33 cellular contexts compared by ENCODE assay signal in the genomic region with DNA sequence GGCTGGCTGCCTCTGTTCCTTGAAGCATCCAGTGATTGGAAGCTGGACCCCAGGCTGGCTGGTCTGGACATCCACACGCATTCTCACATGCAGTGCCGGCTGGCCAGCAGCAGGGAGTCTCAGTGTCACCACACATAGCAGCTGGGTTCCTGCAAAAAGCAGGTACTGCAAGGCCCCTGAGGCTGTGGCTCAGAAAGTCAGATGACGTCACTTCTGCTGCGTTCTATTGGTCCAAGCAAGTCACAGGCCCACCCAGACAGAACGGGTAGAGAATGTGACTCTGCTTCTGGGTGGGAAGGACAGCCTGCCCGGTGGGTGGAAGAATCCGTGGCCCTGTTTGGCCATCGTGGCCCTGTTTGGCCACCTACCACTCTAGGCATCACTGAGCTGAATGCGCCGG. TPM values are rescaled to one million over a fixed set of nuclear protein-coding genes. Genes with fewer than 3 reads are reported as not detected.
DNase-seq lines count a peak whose midpoint lies in the region; ATAC-seq, FAIRE-seq and TF ChIP-seq lines count a peak whose summit lies in the region.
"Had no signal": no experiment of that assay in that cellular context is flagged by ENCODE, and none has a peak within 500 bp of the region (broad histone marks: within the 10 kb centered on the region; RNA-seq: fewer than 3 reads in every experiment).

No MANE protein-coding gene starts in this region.

- no peak overlapping the region for H2AFZ ChIP-seq in K562 (ENCODE audit: low read depth, low read length)

- DNase-seq in activated CD4-positive, alpha-beta T cell treated with anti-CD3 and anti-CD28 coated beads, Interleukin-2, amount 10 ng/mL, durations not matched to agents 24 days and 14 days: peak; percentile 53
- no peak for DNase-seq in activated CD4-positive, alpha-beta T cell treated with anti-CD3 and anti-CD28 coated beads, Interleukin-2, amount 50 U/mL, for 1 hour
- DNase-seq in K562 (ENCODE audit: extremely low read depth in 1 of 4, low spot score in 3 of 4) (no peak), left kidney (ENCODE audit: low read depth, low spot score) (peak; percentile 79), OCI-M1 (lab: John Stamatoyannopoulos, UW) (no peak), dedifferentiated amniotic fluid mesenchymal stem cell (ENCODE audit: extremely low spot score) (no peak)
- DNase-seq in CD4-positive, alpha-beta memory T cell: no peak
- DNase-seq: 8988T; activated CD4-positive, alpha-beta T cell treated with anti-CD3 and anti-CD28 coated beads for 48 hours; amniotic stem cell; brain microvascular endothelial cell; DMS79 treated with DMSO at 0.1 percent for 48 hours; effector CD4-positive, alpha-beta T cell; lower lobe of right lung; MV-4-11; NCI-H1436 treated with DMSO at 0.1 percent for 48 hours; NCI-H446 treated with DMSO at 0.1 percent for 48 hours; NCI-H774; SHP77 treated with DMSO at 0.1 percent for 48 hours; stimulated activated naive B cell treated with anti-CD40 and anti-IgM and Interleukin-4, amounts not matched to agents 10 μg/mL and 1 μg/mL and 100 μg/mL, for 72 hours; T-helper 9 cell; WERI-Rb-1 had no signal

- no peaks in the 10 kb centered on the region for H3K36me3 ChIP-seq in K562 (ENCODE audit: control insufficient read depth, insufficient read depth, low read length)
- H3K36me3 ChIP-seq in CD4-positive, alpha-beta memory T cell (ENCODE audit: insufficient read depth, low read length): no peaks in the 10 kb centered on the region
- H3K36me3 ChIP-seq: brain microvascular endothelial cell, lower lobe of right lung, WERI-Rb-1 had no signal

- in situ Hi-C loops in K562 (cut with MboI): no loop called here

- H3K9me3 ChIP-seq in K562 (replicated peaks; ENCODE audit: control insufficient read depth, insufficient read depth, low read depth, low read length): no peaks in the 10 kb centered on the region
- no peaks in the 10 kb centered on the region for H3K9me3 ChIP-seq in CD4-positive, alpha-beta memory T cell (ENCODE audit: control insufficient read depth in 1 of 2, low read length in 2 of 2)
- H3K9me3 ChIP-seq: lower lobe of right lung had no signal

- intact Hi-C loops in activated CD4-positive, alpha-beta T cell treated with anti-CD3 and anti-CD28 coated beads, Interleukin-2, amount 10 ng/mL, durations not matched to agents 24 days and 14 days (cut with micrococcal nuclease): no loop called here
- intact Hi-C loops in K562 (cut with micrococcal nuclease): no loop called here
- intact Hi-C loops in CD4-positive, alpha-beta memory T cell (cut with micrococcal nuclease): loop anchor here (10.0 kb wide), 1 partner anchor 426 kb away; no protein-coding TSS in a partner anchor

- no peak overlapping the region for H3K4me2 ChIP-seq in K562 (ENCODE audit: insufficient read depth, low read length)

- H3K4me3 ChIP-seq in K562: no peak overlapping the region
- no peak overlapping the region for H3K4me3 ChIP-seq in CD4-positive, alpha-beta memory T cell (ENCODE audit: low read length in 2 of 2)
- H3K4me3 ChIP-seq: lower lobe of right lung had no signal

- no peak for FAIRE-seq in K562 (lab: Jason Lieb, UNC)
- FAIRE-seq: GM19239, H54, RCC 7860 had no signal

- WGBS in K562 (ENCODE audit: insufficient coverage, low coverage, missing lambda C conversion rate): 3% methylated on average over 9 of the region's 10 CpGs

- no peak for TF ChIP-seq RAD21 in K562 (CRISPR knock-in tag; conservative IDR thresholded peaks at IDR 0.05 in 1 of 2, IDR thresholded peaks at IDR 0.05 in 1 of 2)

- peaks cover 24% of the 10 kb centered on the region for H3K4me1 Mint-ChIP-seq in activated CD4-positive, alpha-beta T cell treated with anti-CD3 and anti-CD28 coated beads, Interleukin-2, amount 10 ng/mL, durations not matched to agents 24 days and 14 days
- H3K4me1 Mint-ChIP-seq in CD4-positive, alpha-beta memory T cell: peaks cover 40 to 74% (median 51%) of the 10 kb centered on the region in 4 donors

- no peaks in the 10 kb centered on the region; a peak in 1 of 5 replicates for H3K27me3 ChIP-seq in K562 (ENCODE audit: control insufficient read depth in 2 of 2, insufficient read depth in 2 of 2, low read length in 2 of 2)
- no peaks in the 10 kb centered on the region for H3K27me3 ChIP-seq in CD4-positive, alpha-beta memory T cell (ENCODE audit: insufficient read depth, low read length)
- H3K27me3 ChIP-seq: brain microvascular endothelial cell had no signal

- H3K4me1 ChIP-seq in K562 (replicated peaks in 1 of 2; ENCODE audit: control insufficient read depth in 2 of 2, insufficient read depth in 2 of 2, low read length in 2 of 2): no peaks in the 10 kb centered on the region
- peaks cover 49% of the 10 kb centered on the region for H3K4me1 ChIP-seq in CD4-positive, alpha-beta memory T cell (ENCODE audit: insufficient read depth, low read length)
- H3K4me1 ChIP-seq: lower lobe of right lung had no signal

- no peaks in the 10 kb centered on the region for H3K9me3 Mint-ChIP-seq in activated CD4-positive, alpha-beta T cell treated with anti-CD3 and anti-CD28 coated beads, Interleukin-2, amount 10 ng/mL, durations not matched to agents 24 days and 14 days
- no peaks in the 10 kb centered on the region for H3K9me3 Mint-ChIP-seq in CD4-positive, alpha-beta memory T cell
- H3K9me3 Mint-ChIP-seq: activated naive CD4-positive, alpha-beta T cell treated with anti-CD3 and anti-CD28 coated beads, Interleukin-2, amount 50 U/mL, for 24 hours; stimulated activated naive B cell treated with anti-CD40 and anti-IgM and Interleukin-4, amounts not matched to agents 10 μg/mL and 1 μg/mL and 100 μg/mL, for 72 hours had no signal

- H3K27ac Mint-ChIP-seq in activated CD4-positive, alpha-beta T cell treated with anti-CD3 and anti-CD28 coated beads, Interleukin-2, amount 10 ng/mL, durations not matched to agents 24 days and 14 days: no peak overlapping the region
- H3K27ac Mint-ChIP-seq in CD4-positive, alpha-beta memory T cell: no peak overlapping the region
- H3K27ac Mint-ChIP-seq: activated naive CD4-positive, alpha-beta T cell treated with anti-CD3 and anti-CD28 coated beads, Interleukin-2, amount 50 U/mL, for 24 hours; nephron; stimulated activated naive B cell treated with anti-CD40 and anti-IgM and Interleukin-4, amounts not matched to agents 10 μg/mL and 1 μg/mL and 100 μg/mL, for 72 hours had no signal

- no peak overlapping the region for H3K4me3 Mint-ChIP-seq in activated CD4-positive, alpha-beta T cell treated with anti-CD3 and anti-CD28 coated beads, Interleukin-2, amount 10 ng/mL, durations not matched to agents 24 days and 14 days
- H3K4me3 Mint-ChIP-seq in CD4-positive, alpha-beta memory T cell: no peak overlapping the region
- H3K4me3 Mint-ChIP-seq: activated naive CD4-positive, alpha-beta T cell treated with anti-CD3 and anti-CD28 coated beads, Interleukin-2, amount 50 U/mL, for 24 hours; nephron; stimulated activated naive B cell treated with anti-CD40 and anti-IgM and Interleukin-4, amounts not matched to agents 10 μg/mL and 1 μg/mL and 100 μg/mL, for 72 hours had no signal

- BruUV-seq in K562 (replicated peaks; lab: Mats Ljungman, UMichigan): no TSS peak

- no peak for TF ChIP-seq POLR2A in K562 (conservative IDR thresholded peaks at IDR 0.05)

- no peak overlapping the region for H3K9ac ChIP-seq in K562 (ENCODE audit: insufficient read depth in 1 of 2, low read depth in 2 of 2, low read length in 2 of 2)

- TF ChIP-seq CTCF in K562 (IDR thresholded peaks at IDR 0.05 in 2 of 3, conservative IDR thresholded peaks at IDR 0.05 in 1 of 3; ENCODE audit: insufficient read depth in 2 of 3, low read depth in 1 of 3, low read length in 3 of 3): no peak

- ATAC-seq in K562: no peak
- no peak for ATAC-seq in HG03565 (IDR thresholded peaks at IDR 0.05; ENCODE audit: unreplicated experiment)
- ATAC-seq: lower lobe of right lung; stimulated activated naive B cell treated with anti-CD40 and anti-IgM and Interleukin-4, amounts not matched to agents 10 μg/mL and 1 μg/mL and 100 μg/mL, for 72 hours had no signal

- no peaks in the 10 kb centered on the region for H3K36me3 Mint-ChIP-seq in activated CD4-positive, alpha-beta T cell treated with anti-CD3 and anti-CD28 coated beads, Interleukin-2, amount 10 ng/mL, durations not matched to agents 24 days and 14 days (ENCODE audit: low read depth)
- H3K36me3 Mint-ChIP-seq in CD4-positive, alpha-beta memory T cell: no peaks in the 10 kb centered on the region
- H3K36me3 Mint-ChIP-seq: activated naive CD4-positive, alpha-beta T cell treated with anti-CD3 and anti-CD28 coated beads, Interleukin-2, amount 50 U/mL, for 24 hours; stimulated activated naive B cell treated with anti-CD40 and anti-IgM and Interleukin-4, amounts not matched to agents 10 μg/mL and 1 μg/mL and 100 μg/mL, for 72 hours had no signal

- no peaks in the 10 kb centered on the region for H3K79me2 ChIP-seq in K562 (ENCODE audit: control insufficient read depth, insufficient read depth, low read length)

- H4K20me1 ChIP-seq in K562 (replicated peaks; ENCODE audit: control insufficient read depth, insufficient read depth, low read length): no peaks in the 10 kb centered on the region

- no peak for TF ChIP-seq EP300 in K562 (IDR thresholded peaks at IDR 0.05; ENCODE audit: low read length)

- H3K9me1 ChIP-seq in K562 (ENCODE audit: control insufficient read depth, insufficient read depth, low read length): no peaks in the 10 kb centered on the region

- POLR2A ChIA-PET in K562 (lab: Yijun Ruan, JAX): no interaction called here
- POLR2A ChIA-PET in CD4-positive, alpha-beta memory T cell (lab: Charles Lee; ENCODE audit: partially characterized antibody): interaction anchor here (1.0 to 1.5 kb wide), 4 partner anchors 9 to 27 kb away, joined by 3 to 5 read pairs (median 4); no protein-coding TSS in a partner anchor

- peaks cover 19% of the 10 kb centered on the region for H3K27me3 Mint-ChIP-seq in activated CD4-positive, alpha-beta T cell treated with anti-CD3 and anti-CD28 coated beads, Interleukin-2, amount 10 ng/mL, durations not matched to agents 24 days and 14 days
- no peaks in the 10 kb centered on the region for H3K27me3 Mint-ChIP-seq in CD4-positive, alpha-beta memory T cell
- H3K27me3 Mint-ChIP-seq: activated naive CD4-positive, alpha-beta T cell treated with anti-CD3 and anti-CD28 coated beads, Interleukin-2, amount 50 U/mL, for 24 hours had no signal

- H3K27ac ChIP-seq in K562 (ENCODE audit: extremely low read depth, low read depth, low read length): no peak overlapping the region
- H3K27ac ChIP-seq in CD4-positive, alpha-beta memory T cell (ENCODE audit: low read depth, low read length): no peak overlapping the region
- H3K27ac ChIP-seq: brain microvascular endothelial cell, HL-60, lower lobe of right lung, WERI-Rb-1 had no signal

- CTCF ChIA-PET in K562 (lab: Yijun Ruan, JAX; ENCODE audit: low intra/inter-chr PET ratio): no interaction called here
- CTCF ChIA-PET in CD4-positive, alpha-beta memory T cell (lab: Charles Lee; ENCODE audit: partially characterized antibody): no interaction called here

RNA-seq across cellular contexts. Expression of gene SPP2, which starts 51.3 kb away (rescaled TPM):
- not detected in 2 replicates for total RNA-seq in activated CD4-positive, alpha-beta T cell treated with anti-CD3 and anti-CD28 coated beads, Interleukin-2, amount 10 ng/mL, durations not matched to agents 24 days and 14 days
- total RNA-seq in K562 (2011; cell fraction: chromatin; rRNA removed; ENCODE audit: low replicate concordance): not detected in 2 replicates
- not detected in 2 replicates for total RNA-seq in K562 (2011; cell fraction: nucleolus; rRNA removed)
- not detected in 2 replicates for total RNA-seq in K562 (2011; cell fraction: nucleoplasm; rRNA removed)
- total RNA-seq in K562 (2014; rRNA removed): not detected in 2 replicates
- total RNA-seq in K562 (2014; rRNA removed; fragmentation: Illumina TruSeq; extraction: Trizol): not detected in 2 replicates
- not detected in 2 replicates for total RNA-seq in K562 (2015; rRNA removed; fragmentation: Illumina TruSeq; extraction: Trizol)
- not detected in 2 replicates for total RNA-seq in K562 (2021)
- not detected in 2 replicates for polyA plus RNA-seq in K562 (2011; rRNA removed)
- not detected in 2 replicates for polyA plus RNA-seq in K562 (2011; cell fraction: cytosol; rRNA removed)
- polyA plus RNA-seq in K562 (2011; cell fraction: nucleus; rRNA removed): not detected in 2 replicates
- polyA plus RNA-seq in K562 (2012): not detected in 2 replicates
- not detected in 2 replicates for polyA plus RNA-seq in K562 (2014; fragmentation: Illumina TruSeq; extraction: Trizol)
- not detected for polyA plus RNA-seq in K562 (2014; fragmentation: Nextera tagmentation; extraction: Ambion mirVana)
- polyA plus RNA-seq in K562 (2014; rRNA removed): not detected in 2 replicates
- polyA minus RNA-seq in K562 (2011; rRNA and poly(A)+ RNA removed): not detected in 2 replicates
- polyA minus RNA-seq in K562 (2011; cell fraction: cytosol; rRNA and poly(A)+ RNA removed): not detected in 2 replicates
- polyA minus RNA-seq in K562 (2011; cell fraction: nucleus; rRNA and poly(A)+ RNA removed): not detected in 2 replicates
- total RNA-seq in CD4-positive, alpha-beta memory T cell: not detected
- not detected for polyA plus RNA-seq in CD4-positive, alpha-beta memory T cell
- total RNA-seq: activated CD8-positive, alpha-beta memory T cell treated with anti-CD3 and anti-CD28 coated beads for 36 hours; kidney epithelial cell; lower lobe of right lung; mononuclear cell; osteocyte had no signal

Comparison
In these comparisons a context has a peak if more than half of its experiments do, and no peak if none do; other contexts are left out.
1. DNase-seq: peak in activated CD4-positive, alpha-beta T cell treated with anti-CD3 and anti-CD28 coated beads, Interleukin-2, amount 10 ng/mL, durations not matched to agents 24 days and 14 days (single experiment) and left kidney (single experiment); none in activated CD4-positive, alpha-beta T cell treated with anti-CD3 and anti-CD28 coated beads, Interleukin-2, amount 50 U/mL, for 1 hour (single experiment), K562 (0 of 4), OCI-M1 (single experiment), dedifferentiated amniotic fluid mesenchymal stem cell (single experiment) and CD4-positive, alpha-beta memory T cell (0 of 5).